In genomic region chr7:138358850-138359341, GRCh38 we compare ENCODE assay signal across 26 cellular contexts.
DNase-seq lines count a peak whose midpoint lies in the region; ATAC-seq lines count a peak whose summit lies in the region.
"Had no signal": no experiment of that assay in that cellular context is flagged by ENCODE, and none has a peak within 500 bp of the region (broad histone marks: within the 10 kb centered on the region; RNA-seq: fewer than 3 reads in every experiment).

No MANE protein-coding gene starts in this region.

- H3K4me3 ChIP-seq in neuronal stem cell (ENCODE audit: low read length in 2 of 2) (no peak overlapping the region), aorta (ENCODE audit: low read length in 2 of 2) (no peak overlapping the region), Karpas-422 (ENCODE audit: low read length) (no peak overlapping the region)
- H3K4me3 ChIP-seq: GM12878, GM23248, PC-9 had no signal

- H3K9me2 ChIP-seq in Karpas-422 (replicated peaks; ENCODE audit: insufficient read depth, low read length), result 0 out of 2 replicates have a peak, but pooled peaks cover 4% of the 10 kb centered on the region

- peak; percentile 1 for DNase-seq in A172 (ENCODE audit: low spot score)
- peak; percentile 14 for DNase-seq in H4 (ENCODE audit: low spot score)
- peak; percentile 11 for DNase-seq in astrocyte of the hippocampus (ENCODE audit: low read depth, low spot score)
- DNase-seq in neuronal stem cell (ENCODE audit: low spot score), result no peak
- DNase-seq in mucosa of gallbladder (ENCODE audit: low spot score), result no peak
- no peak for DNase-seq in aorta
- DNase-seq in Karpas-422, result no peak
- DNase-seq: CD4-positive, CD25-positive, alpha-beta regulatory T cell; DMS153; DND-41; GDM1; GM23248; HCEC 1CT; KBM-7; MM.1S; NCI-H1048; NCI-H1417; NCI-H1694; NCI-H2029 treated with DMSO at 0.1 percent for 48 hours; NCI-H526 treated with DMSO at 0.1 percent for 48 hours; PC-9; SHP77 had no signal

- H2BK15ac ChIP-seq in neuronal stem cell (ENCODE audit: low read length), result no peak overlapping the region

- H3K23ac ChIP-seq in neuronal stem cell (ENCODE audit: low read depth, low read length, poor library complexity), result no peak overlapping the region

- no peak overlapping the region for H2AK5ac ChIP-seq in neuronal stem cell (ENCODE audit: low read depth, low read length)

- intact Hi-C loops in aorta (cut with DNase I), result no loop called here

- no peak overlapping the region for H4K91ac ChIP-seq in neuronal stem cell (ENCODE audit: low read depth, low read length, poor library complexity)

- no peak overlapping the region for H3K4ac ChIP-seq in neuronal stem cell (ENCODE audit: low read length)

- H3K9me3 ChIP-seq in neuronal stem cell (replicated peaks in 1 of 2; ENCODE audit: control insufficient read depth in 2 of 2, insufficient read depth in 1 of 2, low read depth in 1 of 2, low read length in 2 of 2), result peaks cover 0 to 16% of the 10 kb centered on the region in 2 donors
- H3K9me3 ChIP-seq in aorta (ENCODE audit: control insufficient read depth, low read length), result no peaks in the 10 kb centered on the region
- H3K9me3 ChIP-seq in Karpas-422 (ENCODE audit: low read length), result no peaks in the 10 kb centered on the region

- H2BK12ac ChIP-seq in neuronal stem cell (ENCODE audit: low read length), result no peak overlapping the region

- no peak for ATAC-seq in aorta (ENCODE audit: low FRiP score)
- ATAC-seq: GM12878, HepG2 had no signal

- H3K14ac ChIP-seq in neuronal stem cell (ENCODE audit: low read length), result no peak overlapping the region

- H4K20me1 ChIP-seq in Karpas-422 (ENCODE audit: insufficient read depth, low read depth, low read length), result no peaks in the 10 kb centered on the region

- no peak overlapping the region for H3K18ac ChIP-seq in neuronal stem cell (ENCODE audit: low read length)

- H3K9ac ChIP-seq in neuronal stem cell (ENCODE audit: low read depth, low read length, poor library complexity), result no peak overlapping the region
- no peak overlapping the region for H3K9ac ChIP-seq in Karpas-422 (ENCODE audit: low read length)
- H3K9ac ChIP-seq: GM23248 had no signal

- no peaks in the 10 kb centered on the region for H3K27me3 ChIP-seq in neuronal stem cell (ENCODE audit: control insufficient read depth in 3 of 3, insufficient read depth in 3 of 3, low read depth in 1 of 3, low read length in 3 of 3)
- H3K27me3 ChIP-seq in aorta (ENCODE audit: control insufficient read depth in 1 of 2, insufficient read depth in 2 of 2, low read length in 1 of 2), result no peaks in the 10 kb centered on the region
- H3K27me3 ChIP-seq in Karpas-422 (ENCODE audit: low read length), result no peaks in the 10 kb centered on the region

- H3K27ac ChIP-seq in neuronal stem cell (replicated peaks; ENCODE audit: low read length), result no peak overlapping the region
- H3K27ac ChIP-seq in aorta (ENCODE audit: low read depth in 1 of 2, low read length in 2 of 2), result no peak overlapping the region
- no peak overlapping the region for H3K27ac ChIP-seq in Karpas-422 (ENCODE audit: low read length)
- H3K27ac ChIP-seq: 22Rv1, GM23248, PC-9, RWPE1 had no signal

- H3K4me1 ChIP-seq in neuronal stem cell (ENCODE audit: control insufficient read depth in 2 of 2, insufficient read depth in 1 of 2, low read depth in 1 of 2, low read length in 2 of 2), result no peaks in the 10 kb centered on the region
- H3K4me1 ChIP-seq in aorta (ENCODE audit: control insufficient read depth in 1 of 2, insufficient read depth in 2 of 2, low read length in 2 of 2), result no peaks in the 10 kb centered on the region
- H3K4me1 ChIP-seq in Karpas-422 (ENCODE audit: low read length), result no peaks in the 10 kb centered on the region

- H4K8ac ChIP-seq in neuronal stem cell (ENCODE audit: low read depth, low read length), result no peak overlapping the region

- peak overlapping the region; percentile 27 for H2AFZ ChIP-seq in neuronal stem cell (ENCODE audit: low read length)
- H2AFZ ChIP-seq in Karpas-422 (ENCODE audit: low read length), result no peak overlapping the region
- H2AFZ ChIP-seq: GM23248, PC-9 had no signal

- H3K4me2 ChIP-seq in neuronal stem cell (ENCODE audit: insufficient read depth, low read length, poor library complexity, severe bottlenecking), result no peak overlapping the region
- H3K4me2 ChIP-seq in Karpas-422 (ENCODE audit: low read depth, low read length, poor library complexity, severe bottlenecking), result no peak overlapping the region
- H3K4me2 ChIP-seq: PC-9 had no signal

- H2BK5ac ChIP-seq in neuronal stem cell (ENCODE audit: low read length), result no peak overlapping the region

- no peaks in the 10 kb centered on the region for H3K36me3 ChIP-seq in neuronal stem cell (replicated peaks in 1 of 2; ENCODE audit: control insufficient read depth in 2 of 2, insufficient read depth in 2 of 2, low read length in 2 of 2)
- H3K36me3 ChIP-seq in aorta (ENCODE audit: control insufficient read depth in 1 of 2, insufficient read depth in 2 of 2, low read length in 1 of 2), result no peaks in the 10 kb centered on the region
- H3K36me3 ChIP-seq in Karpas-422 (ENCODE audit: insufficient read depth, low read length), result no peaks in the 10 kb centered on the region

- no peaks in the 10 kb centered on the region for H3K79me2 ChIP-seq in Karpas-422 (ENCODE audit: low read length)

- no peaks in the 10 kb centered on the region for H3K79me1 ChIP-seq in neuronal stem cell (ENCODE audit: low read depth, low read length)

- no peak overlapping the region for H2BK120ac ChIP-seq in neuronal stem cell (ENCODE audit: low read depth, low read length)

- WGBS in neuronal stem cell (ENCODE audit: extremely low coverage in 2 of 2, insufficient read length in 2 of 2, insufficient replicate concordance in 1 of 2), 2 donors, result no CpG with 5 or more reads among the region's 7 CpGs
- 86% methylated on average over 7 of the region's 7 CpGs for WGBS in aorta, 2 donors

Comparison
In these comparisons a context has a peak if more than half of its experiments do, and no peak if none do; other contexts are left out.
1. DNase-seq: peak in A172 (single experiment), H4 (single experiment) and astrocyte of the hippocampus (single experiment); none in neuronal stem cell (single experiment), mucosa of gallbladder (single experiment), aorta (0 of 2) and Karpas-422 (single experiment).